ENCODE assay signal across 8 cellular contexts in the genomic region with DNA sequence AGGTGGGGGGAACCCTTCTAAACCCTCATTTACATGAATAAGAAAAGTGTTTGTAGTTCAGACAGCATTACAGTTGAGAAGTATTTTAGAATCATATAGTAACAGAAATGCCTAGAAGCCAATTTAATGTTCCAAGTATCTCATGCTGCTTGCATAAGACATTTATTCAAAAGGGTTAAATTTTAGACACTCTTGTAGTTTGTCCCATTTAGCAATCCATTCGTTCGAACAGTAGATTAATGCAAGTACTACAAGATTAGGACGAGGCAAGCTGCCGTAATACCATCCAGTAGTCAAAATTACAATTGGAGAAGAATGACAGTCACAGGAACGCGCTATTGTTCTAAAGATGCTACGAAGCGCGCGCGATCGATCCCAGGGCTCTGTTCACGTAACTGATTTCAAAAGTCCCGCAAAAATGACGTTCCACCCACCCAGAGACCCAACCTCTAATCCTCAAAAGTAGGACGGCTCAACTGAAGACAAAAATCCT. TPM values are rescaled to one million over a fixed set of nuclear protein-coding genes. Genes with fewer than 3 reads are reported as not detected.
DNase-seq lines count a peak whose midpoint lies in the region; ATAC-seq, FAIRE-seq and TF ChIP-seq lines count a peak whose summit lies in the region.

No MANE protein-coding gene starts in this region.

- no peaks in the 10 kb centered on the region for H3K27me3 Mint-ChIP-seq in activated T-cell treated with anti-CD3 and anti-CD28 coated beads, Interleukin-2, amount 50 U/mL, for 4 hours (ENCODE audit: low read depth)

- peak; percentile 49 to 60 for ATAC-seq in activated T-cell treated with anti-CD3 and anti-CD28 coated beads, Interleukin-2, amount 50 U/mL, for 4 hours
- ATAC-seq in HG03039 (IDR thresholded peaks at IDR 0.05; ENCODE audit: unreplicated experiment) = peak; percentile 12

- H3K36me3 ChIP-seq in colonic mucosa = no peaks in the 10 kb centered on the region

- no peak for DNase-seq in activated T-cell treated with anti-CD3 and anti-CD28 coated beads, Interleukin-2, amount 50 U/mL, for 4 hours
- DNase-seq in activated T-cell treated with anti-CD3 and anti-CD28 coated beads, Interleukin-2, amount 50 U/mL, for 1 hour = no peak
- DNase-seq in NCI-H82 (lab: John Stamatoyannopoulos, UW) (peak; percentile 92), colonic mucosa (no peak), midbrain (lab: John Stamatoyannopoulos, UW) (peak; percentile 84), medulla oblongata (ENCODE audit: extremely low spot score) (no peak), D721Med (ENCODE audit: insufficient read length, low spot score) (no peak)

- no peaks in the 10 kb centered on the region for H3K36me3 Mint-ChIP-seq in activated T-cell treated with anti-CD3 and anti-CD28 coated beads, Interleukin-2, amount 50 U/mL, for 4 hours (ENCODE audit: insufficient read depth)

- peak overlapping the region; percentile 94 for H3K4me3 Mint-ChIP-seq in activated T-cell treated with anti-CD3 and anti-CD28 coated beads, Interleukin-2, amount 50 U/mL, for 4 hours

- H3K4me1 Mint-ChIP-seq in activated T-cell treated with anti-CD3 and anti-CD28 coated beads, Interleukin-2, amount 50 U/mL, for 4 hours (ENCODE audit: low read depth) = peaks cover 6% of the 10 kb centered on the region

- H3K27ac ChIP-seq in colonic mucosa = peak overlapping the region; percentile 72

- FAIRE-seq in D721Med (lab: Jason Lieb, UNC) = no peak

- H3K4me3 ChIP-seq in colonic mucosa = peak overlapping the region; percentile 92

- no peaks in the 10 kb centered on the region for H3K27me3 ChIP-seq in colonic mucosa

- no peaks in the 10 kb centered on the region for H3K9me3 Mint-ChIP-seq in activated T-cell treated with anti-CD3 and anti-CD28 coated beads, Interleukin-2, amount 50 U/mL, for 4 hours

- intact Hi-C loops in colonic mucosa (cut with DNase I) = no loop called here

- no peaks in the 10 kb centered on the region for H3K9me3 ChIP-seq in colonic mucosa

- TF ChIP-seq CTCF in colonic mucosa (IDR thresholded peaks at IDR 0.05) (no peak), D721Med (IDR thresholded peaks at IDR 0.05; ENCODE audit: insufficient read depth, missing control alignments) (no peak)

- H3K4me1 ChIP-seq in colonic mucosa = peaks cover 4% of the 10 kb centered on the region

- peak overlapping the region; percentile 73 to 84 for H3K9ac ChIP-seq in colonic mucosa (ENCODE audit: low read depth in 2 of 2, low read length in 2 of 2)

RNA-seq across cellular contexts. Expression of a gene that starts 1.2 kb away (rescaled TPM):
- total RNA-seq in activated T-cell treated with anti-CD3 and anti-CD28 coated beads, Interleukin-2, amount 50 U/mL, for 4 hours = 10 to 100 TPM in 2 of 3 donors, 1 to 10 TPM in 1; 6.8 to 10.9 (median 10.5) TPM
- 1 to 10 TPM; 4.5 to 7.1 TPM for total RNA-seq in colonic mucosa

RNA-seq across cellular contexts. Expression of a gene that starts 56.3 kb away (rescaled TPM):
- not detected for total RNA-seq in activated T-cell treated with anti-CD3 and anti-CD28 coated beads, Interleukin-2, amount 50 U/mL, for 4 hours
- not detected for total RNA-seq in colonic mucosa

Comparison
In these comparisons a context has a peak if more than half of its experiments do, and no peak if none do; other contexts are left out.
1. DNase-seq: peak in NCI-H82 (single experiment) and midbrain (single experiment); none in activated T-cell treated with anti-CD3 and anti-CD28 coated beads, Interleukin-2, amount 50 U/mL, for 4 hours (single experiment), activated T-cell treated with anti-CD3 and anti-CD28 coated beads, Interleukin-2, amount 50 U/mL, for 1 hour (single experiment), colonic mucosa (single experiment), medulla oblongata (single experiment) and D721Med (single experiment).